8 cellular contexts compared by ENCODE assay signal in genomic region chr5:102865171-102865509, GRCh38.
DNase-seq lines count a peak whose midpoint lies in the region; ATAC-seq and TF ChIP-seq lines count a peak whose summit lies in the region.

No MANE protein-coding gene starts in this region.

- no peaks in the 10 kb centered on the region for H3K9me2 ChIP-seq in OCI-LY7 (ENCODE audit: insufficient read depth, low read length)

- BruUV-seq in OCI-LY7 (replicated peaks; lab: Mats Ljungman, UMichigan), result no TSS peak

- intact Hi-C loops in dendritic cell treated with granulocyte-macrophage colony-stimulating factor and Interleukin-4, amounts not matched to agents 40 ng/mL and 50 ng/mL, for 4 days (cut with micrococcal nuclease), result loop anchor here (5.0 to 10.0 kb wide), 2 partner anchors 48 to 260 kb away; partner anchors contain the start of genes GIN1 and PPIP5K2
- intact Hi-C loops in OCI-LY7 (cut with micrococcal nuclease; ENCODE audit: unreplicated experiment), result no loop called here

- no peak overlapping the region for H3K27ac ChIP-seq in OCI-LY7 (ENCODE audit: low read depth, low read length, poor library complexity, severe bottlenecking)

- no peaks in the 10 kb centered on the region for H3K79me2 ChIP-seq in OCI-LY7 (ENCODE audit: insufficient read depth, low read depth, low read length)

- ATAC-seq in HG03342 (IDR thresholded peaks at IDR 0.05; ENCODE audit: unreplicated experiment), result peak; percentile 6
- no peak for ATAC-seq in naive B cell (ENCODE audit: low read depth in 2 of 2)
- ATAC-seq in HG02973 (IDR thresholded peaks at IDR 0.05; ENCODE audit: unreplicated experiment), result no peak
- no peak for ATAC-seq in GM18519 (IDR thresholded peaks at IDR 0.05; ENCODE audit: low FRiP score, unreplicated experiment)

- H3K9me3 Mint-ChIP-seq in dendritic cell treated with granulocyte-macrophage colony-stimulating factor and Interleukin-4, amounts not matched to agents 40 ng/mL and 50 ng/mL, for 4 days, result no peaks in the 10 kb centered on the region
- no peaks in the 10 kb centered on the region for H3K9me3 Mint-ChIP-seq in naive B cell

- CTCF ChIA-PET in OCI-LY7 (lab: Charles Lee; ENCODE audit: unreplicated experiment), result no interaction called here

- no peaks in the 10 kb centered on the region for H3K4me1 ChIP-seq in OCI-LY7 (ENCODE audit: insufficient read depth, low read length, poor library complexity, severe bottlenecking)

- DNase-seq in AG08396 (ENCODE audit: low spot score), result peak; percentile 5
- DNase-seq in naive B cell, result no peak
- DNase-seq in OCI-LY7 (ENCODE audit: low spot score), result no peak
- DNase-seq in islet precursor cell, result no peak

- no peaks in the 10 kb centered on the region for H3K9me3 ChIP-seq in OCI-LY7 (ENCODE audit: low read length)

- TF ChIP-seq CTCF in OCI-LY7 (conservative IDR thresholded peaks at IDR 0.05; ENCODE audit: low read length), result no peak

- peaks cover 6% of the 10 kb centered on the region for H3K36me3 Mint-ChIP-seq in dendritic cell treated with granulocyte-macrophage colony-stimulating factor and Interleukin-4, amounts not matched to agents 40 ng/mL and 50 ng/mL, for 4 days (ENCODE audit: low read depth)
- H3K36me3 Mint-ChIP-seq in naive B cell, result peaks cover 5 to 9% of the 10 kb centered on the region in 2 donors

- no peak overlapping the region for H3K4me3 ChIP-seq in OCI-LY7 (ENCODE audit: low read depth, low read length, poor library complexity, severe bottlenecking)

- peak overlapping the region; percentile 79 for H3K27ac Mint-ChIP-seq in dendritic cell treated with granulocyte-macrophage colony-stimulating factor and Interleukin-4, amounts not matched to agents 40 ng/mL and 50 ng/mL, for 4 days
- peak overlapping the region in 1 of 6 donors; percentile 30 for H3K27ac Mint-ChIP-seq in naive B cell

- no peak overlapping the region for H3K4me2 ChIP-seq in OCI-LY7 (ENCODE audit: low read length)

- no peaks in the 10 kb centered on the region for H3K36me3 ChIP-seq in OCI-LY7 (ENCODE audit: insufficient read depth, low read length)

- H3K4me1 Mint-ChIP-seq in dendritic cell treated with granulocyte-macrophage colony-stimulating factor and Interleukin-4, amounts not matched to agents 40 ng/mL and 50 ng/mL, for 4 days (ENCODE audit: low read depth), result peaks cover 8% of the 10 kb centered on the region
- H3K4me1 Mint-ChIP-seq in naive B cell, result peaks cover 9 to 15% (median 13%) of the 10 kb centered on the region in 3 donors

- POLR2A ChIA-PET in OCI-LY7 (lab: Charles Lee), result no interaction called here

- peak overlapping the region; percentile 83 for H3K4me3 Mint-ChIP-seq in dendritic cell treated with granulocyte-macrophage colony-stimulating factor and Interleukin-4, amounts not matched to agents 40 ng/mL and 50 ng/mL, for 4 days
- H3K4me3 Mint-ChIP-seq in naive B cell, result peak overlapping the region; percentile 33 to 88 (median 69)

- H4K20me1 ChIP-seq in OCI-LY7 (ENCODE audit: insufficient read depth, low read length), result no peaks in the 10 kb centered on the region

- peaks cover 9% of the 10 kb centered on the region for H3K27me3 Mint-ChIP-seq in dendritic cell treated with granulocyte-macrophage colony-stimulating factor and Interleukin-4, amounts not matched to agents 40 ng/mL and 50 ng/mL, for 4 days
- peaks cover 16 to 29% (median 23%) of the 10 kb centered on the region in 3 donors for H3K27me3 Mint-ChIP-seq in naive B cell

- H2AFZ ChIP-seq in OCI-LY7 (ENCODE audit: low read length), result no peak overlapping the region
